In the genomic region with DNA sequence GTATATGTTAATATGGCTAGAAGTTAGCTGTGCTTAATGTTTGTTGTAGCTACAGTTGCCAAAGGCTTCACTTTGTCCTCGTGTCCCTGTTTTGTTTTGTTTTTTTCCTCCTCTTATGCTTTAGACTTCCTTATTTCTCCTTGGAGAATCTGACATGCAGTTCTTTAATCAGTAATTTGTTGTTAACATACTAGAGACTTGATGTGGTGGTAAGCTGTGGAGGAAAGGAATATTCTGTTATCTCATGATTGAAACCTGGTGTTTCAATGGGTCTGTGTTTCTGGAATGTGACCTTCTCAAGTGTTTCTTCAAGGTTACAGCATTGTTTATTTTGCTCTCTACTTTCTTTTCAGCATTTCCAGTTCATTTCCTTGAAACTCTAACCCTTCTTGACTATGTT, we compare ENCODE assay signal across 23 cellular contexts.
DNase-seq lines count a peak whose midpoint lies in the region; ATAC-seq and TF ChIP-seq lines count a peak whose summit lies in the region.
"Had no signal": no experiment of that assay in that cellular context is flagged by ENCODE, and none has a peak within 500 bp of the region (broad histone marks: within the 10 kb centered on the region; RNA-seq: fewer than 3 reads in every experiment).

No MANE protein-coding gene starts in this region.

- no peak overlapping the region for H3K9ac ChIP-seq in neural progenitor cell

- H3K4me3 ChIP-seq in choroid plexus epithelial cell (ENCODE audit: low read depth, low read length) (no peak overlapping the region), thyroid gland (replicated peaks in 1 of 3) (no peak overlapping the region), neural progenitor cell (no peak overlapping the region)
- H3K4me3 ChIP-seq: hepatocyte, testis had no signal

- TF ChIP-seq CTCF in choroid plexus epithelial cell (conservative IDR thresholded peaks at IDR 0.05; ENCODE audit: low read depth, low read length) (no peak), thyroid gland (IDR thresholded peaks at IDR 0.05) (no peak), neural progenitor cell (IDR thresholded peaks at IDR 0.05) (no peak)

- no peaks in the 10 kb centered on the region for H3K79me2 ChIP-seq in neural progenitor cell (ENCODE audit: low read depth)
- H3K79me2 ChIP-seq: hepatocyte had no signal

- no peak for ATAC-seq in GM21526 (IDR thresholded peaks at IDR 0.05; ENCODE audit: low FRiP score, unreplicated experiment)
- ATAC-seq: activated naive CD4-positive, alpha-beta T cell treated with anti-CD3 and anti-CD28 coated beads, Interleukin-2, amount 50 U/mL, for 72 hours; natural killer cell treated with Interleukin-12 subunit alpha and Interleukin-12 subunit beta and Interleukin-15 and Interleukin-18, amount 100 ng/mL, for 72 hours; stimulated activated naive B cell treated with anti-CD40 and anti-IgM and Interleukin-4, amounts not matched to agents 10 μg/mL and 1 μg/mL and 100 μg/mL, for 72 hours had no signal

- no peaks in the 10 kb centered on the region for H3K36me3 Mint-ChIP-seq in neural progenitor cell
- H3K36me3 Mint-ChIP-seq: activated naive CD4-positive, alpha-beta T cell treated with anti-CD3 and anti-CD28 coated beads, Interleukin-2, amount 50 U/mL, for 72 hours; CD4-positive, alpha-beta memory T cell; memory B cell; natural killer cell treated with Interleukin-12 subunit alpha and Interleukin-12 subunit beta and Interleukin-15 and Interleukin-18, amount 100 ng/mL, for 72 hours; stimulated activated naive B cell treated with anti-CD40 and anti-IgM and Interleukin-4, amounts not matched to agents 10 μg/mL and 1 μg/mL and 100 μg/mL, for 72 hours had no signal

- H3K4me3 Mint-ChIP-seq in neural progenitor cell, result no peak overlapping the region
- H3K4me3 Mint-ChIP-seq: CD4-positive, alpha-beta memory T cell; memory B cell; natural killer cell treated with Interleukin-12 subunit alpha and Interleukin-12 subunit beta and Interleukin-15 and Interleukin-18, amount 100 ng/mL, for 72 hours; stimulated activated naive B cell treated with anti-CD40 and anti-IgM and Interleukin-4, amounts not matched to agents 10 μg/mL and 1 μg/mL and 100 μg/mL, for 72 hours had no signal

- H3K36me3 ChIP-seq in thyroid gland, result no peaks in the 10 kb centered on the region
- H3K36me3 ChIP-seq in neural progenitor cell, result no peaks in the 10 kb centered on the region

- no peak overlapping the region for H3K27ac Mint-ChIP-seq in neural progenitor cell
- H3K27ac Mint-ChIP-seq: activated naive CD4-positive, alpha-beta T cell treated with anti-CD3 and anti-CD28 coated beads, Interleukin-2, amount 50 U/mL, for 72 hours; CD4-positive, alpha-beta memory T cell; memory B cell; natural killer cell treated with Interleukin-12 subunit alpha and Interleukin-12 subunit beta and Interleukin-15 and Interleukin-18, amount 100 ng/mL, for 72 hours; stimulated activated naive B cell treated with anti-CD40 and anti-IgM and Interleukin-4, amounts not matched to agents 10 μg/mL and 1 μg/mL and 100 μg/mL, for 72 hours had no signal

- H3K27me3 ChIP-seq in thyroid gland (no peaks in the 10 kb centered on the region), neural progenitor cell (no peaks in the 10 kb centered on the region)
- H3K27me3 ChIP-seq: hepatocyte, testis had no signal

- peak overlapping the region; percentile 62 to 84 (median 70) for H3K27ac ChIP-seq in thyroid gland
- no peak overlapping the region for H3K27ac ChIP-seq in neural progenitor cell
- H3K27ac ChIP-seq: hepatocyte, RWPE1, testis had no signal

- H3K4me2 ChIP-seq in neural progenitor cell, result no peak overlapping the region
- H3K4me2 ChIP-seq: hepatocyte had no signal

- no peaks in the 10 kb centered on the region for H3K27me3 Mint-ChIP-seq in neural progenitor cell (ENCODE audit: insufficient read depth, low read depth)
- H3K27me3 Mint-ChIP-seq: memory B cell; natural killer cell treated with Interleukin-12 subunit alpha and Interleukin-12 subunit beta and Interleukin-15 and Interleukin-18, amount 100 ng/mL, for 72 hours; stimulated activated naive B cell treated with anti-CD40 and anti-IgM and Interleukin-4, amounts not matched to agents 10 μg/mL and 1 μg/mL and 100 μg/mL, for 72 hours had no signal

- H3F3A ChIP-seq in neural progenitor cell (ENCODE audit: low read depth), result no peaks in the 10 kb centered on the region

- no peaks in the 10 kb centered on the region for H3K9me3 Mint-ChIP-seq in neural progenitor cell
- H3K9me3 Mint-ChIP-seq: CD4-positive, alpha-beta memory T cell; memory B cell; natural killer cell treated with Interleukin-12 subunit alpha and Interleukin-12 subunit beta and Interleukin-15 and Interleukin-18, amount 100 ng/mL, for 72 hours; stimulated activated naive B cell treated with anti-CD40 and anti-IgM and Interleukin-4, amounts not matched to agents 10 μg/mL and 1 μg/mL and 100 μg/mL, for 72 hours had no signal

- 4% methylated on average over 1 of the region's 1 CpG for WGBS in thyroid gland, 2 donors

- no peaks in the 10 kb centered on the region for H4K20me1 ChIP-seq in neural progenitor cell (ENCODE audit: low read depth)

- intact Hi-C loops in thyroid gland (cut with DNase I), result no loop called here

- H3K4me1 ChIP-seq in thyroid gland (peaks cover 22% of the 10 kb centered on the region in 2 donors), neural progenitor cell (no peaks in the 10 kb centered on the region)
- H3K4me1 ChIP-seq: testis had no signal

- DNase-seq in M059J (ENCODE audit: low read depth) (peak; percentile 19), choroid plexus epithelial cell (ENCODE audit: low read depth) (peak; percentile 1), left kidney (ENCODE audit: low read depth, low spot score) (peak; percentile 35), thyroid gland (no peak), neural progenitor cell (ENCODE audit: low spot score) (no peak), activated gamma-delta T cell (lab: John Stamatoyannopoulos, UW) (no peak), HPDE6-E6E7 (ENCODE audit: extremely low spot score) (no peak)
- DNase-seq: activated CD4-positive, CD25-positive, alpha-beta regulatory T cell treated with anti-CD3 and anti-CD28 coated beads, Interleukin-2, amount 50 U/mL, for 72 hours; CD4-positive, alpha-beta memory T cell; effector memory CD4-positive, alpha-beta T cell; islet precursor cell; NCI-H1048; NCI-H187 treated with DMSO at 0.1 percent for 48 hours; NCI-H510A; stimulated activated CD4-positive, alpha-beta T cell treated with anti-CD3 and anti-CD28 coated beads, Interleukin-1b, Interleukin-23, amount 100 ng/mL, for 48 hours; stimulated activated naive B cell treated with anti-CD40 and anti-IgM and Interleukin-4, amounts not matched to agents 10 μg/mL and 1 μg/mL and 100 μg/mL, for 72 hours; testis had no signal

- no peaks in the 10 kb centered on the region for H3K4me1 Mint-ChIP-seq in neural progenitor cell
- H3K4me1 Mint-ChIP-seq: CD4-positive, alpha-beta memory T cell; stimulated activated naive B cell treated with anti-CD40 and anti-IgM and Interleukin-4, amounts not matched to agents 10 μg/mL and 1 μg/mL and 100 μg/mL, for 72 hours had no signal

- peak in 1 of 2 donors; percentile 12 for TF ChIP-seq POLR2A in thyroid gland (IDR thresholded peaks at IDR 0.05)

- no peaks in the 10 kb centered on the region for H3K9me3 ChIP-seq in thyroid gland
- H3K9me3 ChIP-seq in neural progenitor cell (ENCODE audit: low read depth), result no peaks in the 10 kb centered on the region
- H3K9me3 ChIP-seq: testis had no signal

- H2AFZ ChIP-seq in neural progenitor cell (replicated peaks), result no peak overlapping the region
- H2AFZ ChIP-seq: hepatocyte had no signal

Comparison
In these comparisons a context has a peak if more than half of its experiments do, and no peak if none do; other contexts are left out.
1. DNase-seq: peak in M059J (single experiment), choroid plexus epithelial cell (single experiment) and left kidney (single experiment); none in thyroid gland (0 of 2), neural progenitor cell (single experiment), activated gamma-delta T cell (single experiment) and HPDE6-E6E7 (single experiment).